ENCODE assay signal across 1 cellular context in the genomic region with DNA sequence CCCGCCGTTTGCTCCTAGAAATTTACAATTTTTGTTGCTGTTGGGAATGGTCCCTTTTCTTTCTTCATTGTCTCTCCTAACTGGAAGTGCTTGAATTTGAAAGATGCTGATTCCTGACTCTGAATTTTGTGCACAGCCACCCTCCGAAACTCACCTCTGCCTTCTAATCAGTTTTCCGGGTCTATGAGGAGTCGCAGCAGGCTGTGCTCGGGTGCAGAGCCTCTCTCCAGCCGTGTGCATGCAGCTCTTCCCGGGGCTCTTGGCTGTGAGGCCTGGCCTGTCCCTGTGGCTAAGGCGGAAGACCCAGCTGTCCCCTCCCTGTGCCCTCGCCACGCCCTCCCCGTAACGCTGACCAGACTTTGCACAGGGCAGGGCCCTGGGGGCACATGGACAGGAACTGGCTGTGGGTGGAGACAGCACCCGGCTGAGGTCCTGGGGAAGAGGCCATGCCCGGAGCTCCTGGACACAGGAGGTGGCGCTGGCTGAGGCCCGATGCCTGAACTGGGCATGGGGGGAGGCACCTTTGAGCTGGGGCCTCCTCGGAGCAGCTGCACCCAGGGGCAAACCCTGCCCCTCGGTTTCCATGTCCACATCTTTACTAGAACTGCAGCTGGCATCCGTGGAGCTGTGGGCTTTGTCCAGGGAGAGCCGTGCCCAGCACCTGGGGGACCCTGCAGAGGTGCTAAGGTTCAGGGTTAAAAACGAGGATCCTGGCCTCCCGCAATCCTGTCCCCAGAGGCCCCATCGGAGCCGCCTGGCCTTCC.
TF ChIP-seq lines count a peak whose summit lies in the region.

No MANE protein-coding gene starts in this region.

TF ChIP-seq in HepG2, 621 proteins besides CTCF, POLR2A, EP300 and RAD21 (continued from another document and continues in another):
- TF ChIP-seq, protein P1, sequence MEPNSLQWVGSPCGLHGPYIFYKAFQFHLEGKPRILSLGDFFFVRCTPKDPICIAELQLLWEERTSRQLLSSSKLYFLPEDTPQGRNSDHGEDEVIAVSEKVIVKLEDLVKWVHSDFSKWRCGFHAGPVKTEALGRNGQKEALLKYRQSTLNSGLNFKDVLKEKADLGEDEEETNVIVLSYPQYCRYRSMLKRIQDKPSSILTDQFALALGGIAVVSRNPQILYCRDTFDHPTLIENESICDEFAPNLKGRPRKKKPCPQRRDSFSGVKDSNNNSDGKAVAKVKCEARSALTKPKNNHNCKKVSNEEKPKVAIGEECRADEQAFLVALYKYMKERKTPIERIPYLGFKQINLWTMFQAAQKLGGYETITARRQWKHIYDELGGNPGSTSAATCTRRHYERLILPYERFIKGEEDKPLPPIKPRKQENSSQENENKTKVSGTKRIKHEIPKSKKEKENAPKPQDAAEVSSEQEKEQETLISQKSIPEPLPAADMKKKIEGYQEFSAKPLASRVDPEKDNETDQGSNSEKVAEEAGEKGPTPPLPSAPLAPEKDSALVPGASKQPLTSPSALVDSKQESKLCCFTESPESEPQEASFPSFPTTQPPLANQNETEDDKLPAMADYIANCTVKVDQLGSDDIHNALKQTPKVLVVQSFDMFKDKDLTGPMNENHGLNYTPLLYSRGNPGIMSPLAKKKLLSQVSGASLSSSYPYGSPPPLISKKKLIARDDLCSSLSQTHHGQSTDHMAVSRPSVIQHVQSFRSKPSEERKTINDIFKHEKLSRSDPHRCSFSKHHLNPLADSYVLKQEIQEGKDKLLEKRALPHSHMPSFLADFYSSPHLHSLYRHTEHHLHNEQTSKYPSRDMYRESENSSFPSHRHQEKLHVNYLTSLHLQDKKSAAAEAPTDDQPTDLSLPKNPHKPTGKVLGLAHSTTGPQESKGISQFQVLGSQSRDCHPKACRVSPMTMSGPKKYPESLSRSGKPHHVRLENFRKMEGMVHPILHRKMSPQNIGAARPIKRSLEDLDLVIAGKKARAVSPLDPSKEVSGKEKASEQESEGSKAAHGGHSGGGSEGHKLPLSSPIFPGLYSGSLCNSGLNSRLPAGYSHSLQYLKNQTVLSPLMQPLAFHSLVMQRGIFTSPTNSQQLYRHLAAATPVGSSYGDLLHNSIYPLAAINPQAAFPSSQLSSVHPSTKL (CRISPR knock-in tag; IDR thresholded peaks at IDR 0.05) = peak; percentile 78
- no peak for TF ChIP-seq SP140L (CRISPR knock-in tag; IDR thresholded peaks at IDR 0.05; ENCODE audit: borderline replicate concordance)
- TF ChIP-seq IKZF1 (IDR thresholded peaks at IDR 0.05) = no peak
- peak; percentile 61; the same call in 1 of the 2 replicates for TF ChIP-seq KDM6A (CRISPR knock-in tag; IDR thresholded peaks at IDR 0.05; ENCODE audit: low read depth)
- TF ChIP-seq ZKSCAN5 (CRISPR knock-in tag; IDR thresholded peaks at IDR 0.05) = peak; percentile 59; the same call in 1 of the 2 replicates
- TF ChIP-seq, protein P2, sequence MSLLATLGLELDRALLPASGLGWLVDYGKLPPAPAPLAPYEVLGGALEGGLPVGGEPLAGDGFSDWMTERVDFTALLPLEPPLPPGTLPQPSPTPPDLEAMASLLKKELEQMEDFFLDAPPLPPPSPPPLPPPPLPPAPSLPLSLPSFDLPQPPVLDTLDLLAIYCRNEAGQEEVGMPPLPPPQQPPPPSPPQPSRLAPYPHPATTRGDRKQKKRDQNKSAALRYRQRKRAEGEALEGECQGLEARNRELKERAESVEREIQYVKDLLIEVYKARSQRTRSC (CRISPR knock-in tag; IDR thresholded peaks at IDR 0.05; ENCODE audit: low read depth) = 0 out of 2 replicates have a peak, but pooled peaks have one; percentile 71
- TF ChIP-seq, protein P3, sequence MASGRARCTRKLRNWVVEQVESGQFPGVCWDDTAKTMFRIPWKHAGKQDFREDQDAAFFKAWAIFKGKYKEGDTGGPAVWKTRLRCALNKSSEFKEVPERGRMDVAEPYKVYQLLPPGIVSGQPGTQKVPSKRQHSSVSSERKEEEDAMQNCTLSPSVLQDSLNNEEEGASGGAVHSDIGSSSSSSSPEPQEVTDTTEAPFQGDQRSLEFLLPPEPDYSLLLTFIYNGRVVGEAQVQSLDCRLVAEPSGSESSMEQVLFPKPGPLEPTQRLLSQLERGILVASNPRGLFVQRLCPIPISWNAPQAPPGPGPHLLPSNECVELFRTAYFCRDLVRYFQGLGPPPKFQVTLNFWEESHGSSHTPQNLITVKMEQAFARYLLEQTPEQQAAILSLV (CRISPR knock-in tag; IDR thresholded peaks at IDR 0.05; ENCODE audit: borderline replicate concordance) = 0 out of 2 replicates have a peak, but pooled peaks have one; percentile 17
- TF ChIP-seq, protein P4, sequence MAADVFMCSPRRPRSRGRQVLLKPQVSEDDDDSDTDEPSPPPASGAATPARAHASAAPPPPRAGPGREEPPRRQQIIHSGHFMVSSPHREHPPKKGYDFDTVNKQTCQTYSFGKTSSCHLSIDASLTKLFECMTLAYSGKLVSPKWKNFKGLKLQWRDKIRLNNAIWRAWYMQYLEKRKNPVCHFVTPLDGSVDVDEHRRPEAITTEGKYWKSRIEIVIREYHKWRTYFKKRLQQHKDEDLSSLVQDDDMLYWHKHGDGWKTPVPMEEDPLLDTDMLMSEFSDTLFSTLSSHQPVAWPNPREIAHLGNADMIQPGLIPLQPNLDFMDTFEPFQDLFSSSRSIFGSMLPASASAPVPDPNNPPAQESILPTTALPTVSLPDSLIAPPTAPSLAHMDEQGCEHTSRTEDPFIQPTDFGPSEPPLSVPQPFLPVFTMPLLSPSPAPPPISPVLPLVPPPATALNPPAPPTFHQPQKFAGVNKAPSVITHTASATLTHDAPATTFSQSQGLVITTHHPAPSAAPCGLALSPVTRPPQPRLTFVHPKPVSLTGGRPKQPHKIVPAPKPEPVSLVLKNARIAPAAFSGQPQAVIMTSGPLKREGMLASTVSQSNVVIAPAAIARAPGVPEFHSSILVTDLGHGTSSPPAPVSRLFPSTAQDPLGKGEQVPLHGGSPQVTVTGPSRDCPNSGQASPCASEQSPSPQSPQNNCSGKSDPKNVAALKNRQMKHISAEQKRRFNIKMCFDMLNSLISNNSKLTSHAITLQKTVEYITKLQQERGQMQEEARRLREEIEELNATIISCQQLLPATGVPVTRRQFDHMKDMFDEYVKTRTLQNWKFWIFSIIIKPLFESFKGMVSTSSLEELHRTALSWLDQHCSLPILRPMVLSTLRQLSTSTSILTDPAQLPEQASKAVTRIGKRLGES (CRISPR knock-in tag; IDR thresholded peaks at IDR 0.05; ENCODE audit: borderline replicate concordance) = no peak
- no peak for TF ChIP-seq SYNCRIP (IDR thresholded peaks at IDR 0.05; ENCODE audit: insufficient read depth, low read depth, low read length)
- no peak for TF ChIP-seq ZFAT (CRISPR knock-in tag; conservative IDR thresholded peaks at IDR 0.05)
- peak; percentile 90 for TF ChIP-seq SPEN (CRISPR knock-in tag; IDR thresholded peaks at IDR 0.05; ENCODE audit: low read depth)
- TF ChIP-seq, protein P5, sequence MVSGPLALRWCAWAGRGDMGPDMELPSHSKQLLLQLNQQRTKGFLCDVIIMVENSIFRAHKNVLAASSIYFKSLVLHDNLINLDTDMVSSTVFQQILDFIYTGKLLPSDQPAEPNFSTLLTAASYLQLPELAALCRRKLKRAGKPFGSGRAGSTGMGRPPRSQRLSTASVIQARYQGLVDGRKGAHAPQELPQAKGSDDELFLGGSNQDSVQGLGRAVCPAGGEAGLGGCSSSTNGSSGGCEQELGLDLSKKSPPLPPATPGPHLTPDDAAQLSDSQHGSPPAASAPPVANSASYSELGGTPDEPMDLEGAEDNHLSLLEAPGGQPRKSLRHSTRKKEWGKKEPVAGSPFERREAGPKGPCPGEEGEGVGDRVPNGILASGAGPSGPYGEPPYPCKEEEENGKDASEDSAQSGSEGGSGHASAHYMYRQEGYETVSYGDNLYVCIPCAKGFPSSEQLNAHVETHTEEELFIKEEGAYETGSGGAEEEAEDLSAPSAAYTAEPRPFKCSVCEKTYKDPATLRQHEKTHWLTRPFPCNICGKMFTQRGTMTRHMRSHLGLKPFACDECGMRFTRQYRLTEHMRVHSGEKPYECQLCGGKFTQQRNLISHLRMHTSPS (CRISPR knock-in tag; IDR thresholded peaks at IDR 0.05; ENCODE audit: low read depth) = peak; percentile 100
- TF ChIP-seq, protein P6, sequence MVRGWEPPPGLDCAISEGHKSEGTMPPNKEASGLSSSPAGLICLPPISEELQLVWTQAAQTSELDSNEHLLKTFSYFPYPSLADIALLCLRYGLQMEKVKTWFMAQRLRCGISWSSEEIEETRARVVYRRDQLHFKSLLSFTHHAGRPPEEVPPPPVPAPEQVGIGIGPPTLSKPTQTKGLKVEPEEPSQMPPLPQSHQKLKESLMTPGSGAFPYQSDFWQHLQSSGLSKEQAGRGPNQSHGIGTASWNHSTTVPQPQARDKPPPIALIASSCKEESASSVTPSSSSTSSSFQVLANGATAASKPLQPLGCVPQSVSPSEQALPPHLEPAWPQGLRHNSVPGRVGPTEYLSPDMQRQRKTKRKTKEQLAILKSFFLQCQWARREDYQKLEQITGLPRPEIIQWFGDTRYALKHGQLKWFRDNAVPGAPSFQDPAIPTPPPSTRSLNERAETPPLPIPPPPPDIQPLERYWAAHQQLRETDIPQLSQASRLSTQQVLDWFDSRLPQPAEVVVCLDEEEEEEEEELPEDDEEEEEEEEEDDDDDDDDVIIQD (CRISPR knock-in tag; IDR thresholded peaks at IDR 0.05; ENCODE audit: low read depth) = peak; percentile 65; the same call in 1 of the 2 replicates
- TF ChIP-seq, protein P7, sequence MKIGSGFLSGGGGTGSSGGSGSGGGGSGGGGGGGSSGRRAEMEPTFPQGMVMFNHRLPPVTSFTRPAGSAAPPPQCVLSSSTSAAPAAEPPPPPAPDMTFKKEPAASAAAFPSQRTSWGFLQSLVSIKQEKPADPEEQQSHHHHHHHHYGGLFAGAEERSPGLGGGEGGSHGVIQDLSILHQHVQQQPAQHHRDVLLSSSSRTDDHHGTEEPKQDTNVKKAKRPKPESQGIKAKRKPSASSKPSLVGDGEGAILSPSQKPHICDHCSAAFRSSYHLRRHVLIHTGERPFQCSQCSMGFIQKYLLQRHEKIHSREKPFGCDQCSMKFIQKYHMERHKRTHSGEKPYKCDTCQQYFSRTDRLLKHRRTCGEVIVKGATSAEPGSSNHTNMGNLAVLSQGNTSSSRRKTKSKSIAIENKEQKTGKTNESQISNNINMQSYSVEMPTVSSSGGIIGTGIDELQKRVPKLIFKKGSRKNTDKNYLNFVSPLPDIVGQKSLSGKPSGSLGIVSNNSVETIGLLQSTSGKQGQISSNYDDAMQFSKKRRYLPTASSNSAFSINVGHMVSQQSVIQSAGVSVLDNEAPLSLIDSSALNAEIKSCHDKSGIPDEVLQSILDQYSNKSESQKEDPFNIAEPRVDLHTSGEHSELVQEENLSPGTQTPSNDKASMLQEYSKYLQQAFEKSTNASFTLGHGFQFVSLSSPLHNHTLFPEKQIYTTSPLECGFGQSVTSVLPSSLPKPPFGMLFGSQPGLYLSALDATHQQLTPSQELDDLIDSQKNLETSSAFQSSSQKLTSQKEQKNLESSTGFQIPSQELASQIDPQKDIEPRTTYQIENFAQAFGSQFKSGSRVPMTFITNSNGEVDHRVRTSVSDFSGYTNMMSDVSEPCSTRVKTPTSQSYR (CRISPR knock-in tag; IDR thresholded peaks at IDR 0.05; ENCODE audit: borderline replicate concordance) = peak; percentile 77
- TF ChIP-seq, protein P8, sequence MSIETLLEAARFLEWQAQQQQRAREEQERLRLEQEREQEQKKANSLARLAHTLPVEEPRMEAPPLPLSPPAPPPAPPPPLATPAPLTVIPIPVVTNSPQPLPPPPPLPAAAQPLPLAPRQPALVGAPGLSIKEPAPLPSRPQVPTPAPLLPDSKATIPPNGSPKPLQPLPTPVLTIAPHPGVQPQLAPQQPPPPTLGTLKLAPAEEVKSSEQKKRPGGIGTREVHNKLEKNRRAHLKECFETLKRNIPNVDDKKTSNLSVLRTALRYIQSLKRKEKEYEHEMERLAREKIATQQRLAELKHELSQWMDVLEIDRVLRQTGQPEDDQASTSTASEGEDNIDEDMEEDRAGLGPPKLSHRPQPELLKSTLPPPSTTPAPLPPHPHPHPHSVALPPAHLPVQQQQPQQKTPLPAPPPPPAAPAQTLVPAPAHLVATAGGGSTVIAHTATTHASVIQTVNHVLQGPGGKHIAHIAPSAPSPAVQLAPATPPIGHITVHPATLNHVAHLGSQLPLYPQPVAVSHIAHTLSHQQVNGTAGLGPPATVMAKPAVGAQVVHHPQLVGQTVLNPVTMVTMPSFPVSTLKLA (IDR thresholded peaks at IDR 0.05) = peak; percentile 70
- TF ChIP-seq ZNF382 (CRISPR knock-in tag; IDR thresholded peaks at IDR 0.05; ENCODE audit: borderline replicate concordance) = no peak
- no peak for TF ChIP-seq SP2 (CRISPR knock-in tag; IDR thresholded peaks at IDR 0.05)
- no peak for TF ChIP-seq ZFP36 (IDR thresholded peaks at IDR 0.05; ENCODE audit: borderline replicate concordance, low read depth, low read length, partially characterized antibody)
- peak; percentile 37 for TF ChIP-seq RBM39 (IDR thresholded peaks at IDR 0.05; ENCODE audit: low read depth, low read length, poor library complexity, severe bottlenecking)
- 0 out of 2 replicates have a peak, but pooled peaks have one; percentile 68 for TF ChIP-seq ZNF552 (CRISPR knock-in tag; IDR thresholded peaks at IDR 0.05; ENCODE audit: borderline replicate concordance)
- TF ChIP-seq SAP130 (CRISPR knock-in tag; IDR thresholded peaks at IDR 0.05; ENCODE audit: low read depth) = peak; percentile 98
- no peak for TF ChIP-seq WIZ (CRISPR knock-in tag; IDR thresholded peaks at IDR 0.05)
- TF ChIP-seq, protein P9, sequence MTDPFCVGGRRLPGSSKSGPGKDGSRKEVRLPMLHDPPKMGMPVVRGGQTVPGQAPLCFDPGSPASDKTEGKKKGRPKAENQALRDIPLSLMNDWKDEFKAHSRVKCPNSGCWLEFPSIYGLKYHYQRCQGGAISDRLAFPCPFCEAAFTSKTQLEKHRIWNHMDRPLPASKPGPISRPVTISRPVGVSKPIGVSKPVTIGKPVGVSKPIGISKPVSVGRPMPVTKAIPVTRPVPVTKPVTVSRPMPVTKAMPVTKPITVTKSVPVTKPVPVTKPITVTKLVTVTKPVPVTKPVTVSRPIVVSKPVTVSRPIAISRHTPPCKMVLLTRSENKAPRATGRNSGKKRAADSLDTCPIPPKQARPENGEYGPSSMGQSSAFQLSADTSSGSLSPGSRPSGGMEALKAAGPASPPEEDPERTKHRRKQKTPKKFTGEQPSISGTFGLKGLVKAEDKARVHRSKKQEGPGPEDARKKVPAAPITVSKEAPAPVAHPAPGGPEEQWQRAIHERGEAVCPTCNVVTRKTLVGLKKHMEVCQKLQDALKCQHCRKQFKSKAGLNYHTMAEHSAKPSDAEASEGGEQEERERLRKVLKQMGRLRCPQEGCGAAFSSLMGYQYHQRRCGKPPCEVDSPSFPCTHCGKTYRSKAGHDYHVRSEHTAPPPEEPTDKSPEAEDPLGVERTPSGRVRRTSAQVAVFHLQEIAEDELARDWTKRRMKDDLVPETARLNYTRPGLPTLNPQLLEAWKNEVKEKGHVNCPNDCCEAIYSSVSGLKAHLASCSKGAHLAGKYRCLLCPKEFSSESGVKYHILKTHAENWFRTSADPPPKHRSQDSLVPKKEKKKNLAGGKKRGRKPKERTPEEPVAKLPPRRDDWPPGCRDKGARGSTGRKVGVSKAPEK (CRISPR knock-in tag; IDR thresholded peaks at IDR 0.05; ENCODE audit: borderline replicate concordance) = no peak
- TF ChIP-seq, protein P10, sequence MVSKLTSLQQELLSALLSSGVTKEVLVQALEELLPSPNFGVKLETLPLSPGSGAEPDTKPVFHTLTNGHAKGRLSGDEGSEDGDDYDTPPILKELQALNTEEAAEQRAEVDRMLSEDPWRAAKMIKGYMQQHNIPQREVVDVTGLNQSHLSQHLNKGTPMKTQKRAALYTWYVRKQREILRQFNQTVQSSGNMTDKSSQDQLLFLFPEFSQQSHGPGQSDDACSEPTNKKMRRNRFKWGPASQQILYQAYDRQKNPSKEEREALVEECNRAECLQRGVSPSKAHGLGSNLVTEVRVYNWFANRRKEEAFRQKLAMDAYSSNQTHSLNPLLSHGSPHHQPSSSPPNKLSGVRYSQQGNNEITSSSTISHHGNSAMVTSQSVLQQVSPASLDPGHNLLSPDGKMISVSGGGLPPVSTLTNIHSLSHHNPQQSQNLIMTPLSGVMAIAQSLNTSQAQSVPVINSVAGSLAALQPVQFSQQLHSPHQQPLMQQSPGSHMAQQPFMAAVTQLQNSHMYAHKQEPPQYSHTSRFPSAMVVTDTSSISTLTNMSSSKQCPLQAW (CRISPR knock-in tag; IDR thresholded peaks at IDR 0.05) = peak; percentile 96
- no peak for TF ChIP-seq ZNF251 (CRISPR knock-in tag; IDR thresholded peaks at IDR 0.05)
- no peak for TF ChIP-seq BRCA1 (CRISPR knock-in tag; IDR thresholded peaks at IDR 0.05)
- TF ChIP-seq YEATS2 (CRISPR knock-in tag; IDR thresholded peaks at IDR 0.05; ENCODE audit: borderline replicate concordance) = peak; percentile 74; the same call in 1 of the 2 replicates
